28 cellular contexts compared by ENCODE assay signal in the genomic region with DNA sequence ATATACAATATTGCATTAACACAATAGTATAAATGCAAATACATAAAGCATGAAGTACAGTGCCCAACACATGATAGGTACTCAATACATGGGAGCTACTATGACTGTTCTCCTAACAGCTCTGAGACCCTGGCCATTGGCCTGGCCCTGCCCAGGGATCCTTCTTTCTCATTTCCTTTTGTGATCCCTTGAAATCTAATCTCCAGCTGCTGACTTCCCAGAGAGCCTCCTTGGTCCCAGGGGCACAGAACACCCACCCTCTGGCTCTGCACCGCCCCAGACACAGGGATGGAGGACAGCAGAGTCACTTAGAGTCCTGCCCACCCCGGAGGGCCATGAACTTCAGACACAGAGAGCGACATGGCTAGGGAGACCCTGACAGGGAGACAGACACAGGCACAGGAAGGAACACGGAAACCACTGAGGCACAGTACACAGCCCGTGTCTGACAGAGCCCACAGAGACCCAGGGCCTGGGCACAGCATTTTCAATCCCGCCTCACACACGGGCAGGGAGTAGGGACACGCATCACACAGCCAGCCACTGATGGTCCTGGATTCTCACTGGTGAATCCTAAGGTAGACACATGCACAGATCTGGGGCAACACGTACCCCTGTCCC. TPM values are rescaled to one million over a fixed set of nuclear protein-coding genes. Genes with fewer than 3 reads are reported as not detected.
DNase-seq lines count a peak whose midpoint lies in the region; ATAC-seq and TF ChIP-seq lines count a peak whose summit lies in the region.
"Had no signal": no experiment of that assay in that cellular context is flagged by ENCODE, and none has a peak within 500 bp of the region (broad histone marks: within the 10 kb centered on the region; RNA-seq: fewer than 3 reads in every experiment).

No MANE protein-coding gene starts in this region.

- no peaks in the 10 kb centered on the region for H3K9me3 ChIP-seq in CD4-positive, CD25-positive, alpha-beta regulatory T cell (ENCODE audit: control insufficient read depth in 2 of 2, low read length in 2 of 2)
- H3K9me3 ChIP-seq in HEK293 (ENCODE audit: control insufficient read depth, insufficient read depth, low read depth, low read length) (no peaks in the 10 kb centered on the region), osteoblast (ENCODE audit: low read depth, low read length) (no peaks in the 10 kb centered on the region), left ventricle myocardium inferior (replicated peaks) (no peaks in the 10 kb centered on the region)
- H3K9me3 ChIP-seq: A549, SJCRH30 had no signal

- H3K4me1 Mint-ChIP-seq in CD4-positive, CD25-positive, alpha-beta regulatory T cell = no peaks in the 10 kb centered on the region
- H3K4me1 Mint-ChIP-seq: CD8-positive, alpha-beta memory T cell had no signal

- H3K27me3 ChIP-seq in CD4-positive, CD25-positive, alpha-beta regulatory T cell (ENCODE audit: control insufficient read depth, insufficient read depth, low read length) = peaks cover 1% of the 10 kb centered on the region
- peaks cover 14% of the 10 kb centered on the region for H3K27me3 ChIP-seq in osteoblast (ENCODE audit: insufficient read depth, low read length)
- H3K27me3 ChIP-seq in left ventricle myocardium inferior (ENCODE audit: low read depth) = peaks cover 87% of the 10 kb centered on the region
- H3K27me3 ChIP-seq: SJCRH30 had no signal

- H3K27ac ChIP-seq in CD4-positive, CD25-positive, alpha-beta regulatory T cell (ENCODE audit: insufficient read depth, low read length, poor library complexity, severe bottlenecking) = no peak overlapping the region
- H3K27ac ChIP-seq in HEK293 (ENCODE audit: extremely low read depth, low read depth, low read length) (no peak overlapping the region), osteoblast (ENCODE audit: low read depth, low read length) (no peak overlapping the region), caudate nucleus (ENCODE audit: low read depth, low read length) (no peak overlapping the region), left ventricle myocardium inferior (replicated peaks) (no peak overlapping the region)
- H3K27ac ChIP-seq: A549, C4-2B, SJCRH30 had no signal

- H2AFZ ChIP-seq in osteoblast (ENCODE audit: low read length) = no peak overlapping the region

- H3K4me1 ChIP-seq in CD4-positive, CD25-positive, alpha-beta regulatory T cell (ENCODE audit: control insufficient read depth, insufficient read depth, low read length, poor library complexity, severe bottlenecking) = no peaks in the 10 kb centered on the region
- H3K4me1 ChIP-seq in HEK293 (ENCODE audit: control insufficient read depth, insufficient read depth, low read length) (peaks cover 10% of the 10 kb centered on the region), osteoblast (ENCODE audit: insufficient read depth, low read length) (no peaks in the 10 kb centered on the region), left ventricle myocardium inferior (no peaks in the 10 kb centered on the region)
- H3K4me1 ChIP-seq: SJCRH30 had no signal

- no peak overlapping the region for H3K4me3 ChIP-seq in CD4-positive, CD25-positive, alpha-beta regulatory T cell (ENCODE audit: low read depth, low read length)
- no peak overlapping the region for H3K4me3 ChIP-seq in HEK293 (ENCODE audit: low read depth, low read length)
- H3K4me3 ChIP-seq in osteoblast (ENCODE audit: insufficient read depth, low read length) = no peak overlapping the region
- no peak overlapping the region for H3K4me3 ChIP-seq in left ventricle myocardium inferior
- H3K4me3 ChIP-seq: A549, SJCRH30 had no signal

- H3K4me3 Mint-ChIP-seq in CD4-positive, CD25-positive, alpha-beta regulatory T cell = no peak overlapping the region
- H3K4me3 Mint-ChIP-seq: CD8-positive, alpha-beta memory T cell; HFFc6 had no signal

- no peak for DNase-seq in CD4-positive, CD25-positive, alpha-beta regulatory T cell
- DNase-seq in osteoblast (ENCODE audit: insufficient read length, low spot score, missing footprints) (peak; percentile 54), kidney glomerular epithelial cell (lab: John Stamatoyannopoulos, UW) (no peak), sciatic nerve (ENCODE audit: low spot score) (no peak), caudate nucleus (lab: John Stamatoyannopoulos, UW) (no peak), left ventricle myocardium inferior (no peak)
- DNase-seq: AML-193; CD8-positive, alpha-beta memory T cell; DMS153; DND-41; H7; HFFc6; NCI-H1048; NCI-H1417 treated with DMSO at 0.1 percent for 48 hours; NCI-H187; NCI-H2171 treated with DMSO at 0.1 percent for 48 hours; NCI-H524; NCI-H748 treated with DMSO at 0.1 percent for 48 hours; NK-92 treated with Interleukin-12 subunit alpha and Interleukin-12 subunit beta, amount 100 ng/mL, for 24 hours; PC-3 had no signal

- no peak overlapping the region for H3K4me2 ChIP-seq in osteoblast (ENCODE audit: insufficient read depth, low read length)
- H3K4me2 ChIP-seq: A549 had no signal

- no peaks in the 10 kb centered on the region for H4K20me1 ChIP-seq in osteoblast (ENCODE audit: insufficient read depth, low read length)

- H3K36me3 Mint-ChIP-seq in CD4-positive, CD25-positive, alpha-beta regulatory T cell = no peaks in the 10 kb centered on the region
- H3K36me3 Mint-ChIP-seq: CD8-positive, alpha-beta memory T cell had no signal

- no peaks in the 10 kb centered on the region for H3K36me3 ChIP-seq in CD4-positive, CD25-positive, alpha-beta regulatory T cell (ENCODE audit: control insufficient read depth, insufficient read depth, low read length)
- H3K36me3 ChIP-seq in HEK293 (ENCODE audit: control insufficient read depth in 2 of 2, insufficient read depth in 1 of 2, low read length in 2 of 2) (no peaks in the 10 kb centered on the region), osteoblast (ENCODE audit: insufficient read depth, low read length) (no peaks in the 10 kb centered on the region), left ventricle myocardium inferior (no peaks in the 10 kb centered on the region)
- H3K36me3 ChIP-seq: SJCRH30 had no signal

- H3K9me3 Mint-ChIP-seq in CD4-positive, CD25-positive, alpha-beta regulatory T cell = no peaks in the 10 kb centered on the region
- H3K9me3 Mint-ChIP-seq: CD8-positive, alpha-beta memory T cell; HFFc6 had no signal

- POLR2A ChIA-PET in HEK293 (lab: Yijun Ruan, JAX) = interaction anchor here (0.7 kb wide), 2 partner anchors 102 to 104 kb away, joined by 3 read pairs; no protein-coding TSS in a partner anchor

- peaks cover 19% of the 10 kb centered on the region for H3K27me3 Mint-ChIP-seq in CD4-positive, CD25-positive, alpha-beta regulatory T cell

- H3K79me2 ChIP-seq in osteoblast (ENCODE audit: insufficient read depth, low read length) = no peaks in the 10 kb centered on the region

- intact Hi-C loops in sciatic nerve (cut with DNase I) = no loop called here
- intact Hi-C loops in left ventricle myocardium inferior (cut with micrococcal nuclease) = no loop called here

- H3K27ac Mint-ChIP-seq in CD4-positive, CD25-positive, alpha-beta regulatory T cell = peak overlapping the region in 2 of 3 donors; percentile 5 to 46
- H3K27ac Mint-ChIP-seq: HFFc6 had no signal

- CTCF ChIA-PET in HEK293 (lab: Yijun Ruan, JAX) = interaction anchor here (0.6 to 4.0 kb wide), 3 partner anchors 21 to 687 kb away, joined by 3 to 24 read pairs (median 4); no protein-coding TSS in a partner anchor

- ATAC-seq in CD4-positive, CD25-positive, alpha-beta regulatory T cell (ENCODE audit: low read depth in 2 of 2) = no peak
- peak; percentile 1 for ATAC-seq in esophagus mucosa
- ATAC-seq in sciatic nerve = no peak
- ATAC-seq: A549, PC-3, Right ventricle myocardium inferior, SK-N-SH treated with all-trans-retinoic acid at 6 μM for 48 hours had no signal

- TF ChIP-seq CTCF in HEK293 (tag by site-specific recombination; IDR thresholded peaks at IDR 0.05) (no peak), osteoblast (IDR thresholded peaks at IDR 0.05; ENCODE audit: extremely low read depth, low read depth, low read length) (no peak), left ventricle myocardium inferior (IDR thresholded peaks at IDR 0.05; ENCODE audit: borderline replicate concordance) (no peak)

TF ChIP-seq in HEK293, 187 proteins besides CTCF, POLR2A, EP300 and RAD21 (continues in another document):
- TF ChIP-seq ZNF560 (tag by site-specific recombination; IDR thresholded peaks at IDR 0.05; ENCODE audit: borderline replicate concordance) = no peak

RNA-seq across cellular contexts. Expression of gene SYCN, which starts 4.2 kb away (rescaled TPM):
- total RNA-seq in CD4-positive, CD25-positive, alpha-beta regulatory T cell = not detected
- polyA plus RNA-seq in CD4-positive, CD25-positive, alpha-beta regulatory T cell = not detected
- total RNA-seq in esophagus mucosa (not detected), osteoblast (not detected in 2 replicates), sciatic nerve (not detected), left ventricle myocardium inferior (not detected)
- total RNA-seq: CD8-positive, alpha-beta memory T cell; H7; HFFc6; PC-3; Right ventricle myocardium inferior; RPMI7951; SJCRH30 had no signal
- polyA plus RNA-seq: A549; CD8-positive, alpha-beta memory T cell had no signal

RNA-seq across cellular contexts. Expression of gene NCCRP1, which starts 11.5 kb away (rescaled TPM):
- not detected for total RNA-seq in CD4-positive, CD25-positive, alpha-beta regulatory T cell
- polyA plus RNA-seq in CD4-positive, CD25-positive, alpha-beta regulatory T cell = not detected
- total RNA-seq in esophagus mucosa = 298 TPM
- not detected in 2 replicates for total RNA-seq in osteoblast
- total RNA-seq in sciatic nerve = not detected
- not detected for total RNA-seq in left ventricle myocardium inferior
- total RNA-seq: CD8-positive, alpha-beta memory T cell; H7; HFFc6; Right ventricle myocardium inferior had no signal
- polyA plus RNA-seq: CD8-positive, alpha-beta memory T cell had no signal

RNA-seq across cellular contexts. Expression of gene IFNL3, which starts 36.5 kb away (rescaled TPM):
- total RNA-seq in CD4-positive, CD25-positive, alpha-beta regulatory T cell = not detected
- polyA plus RNA-seq in CD4-positive, CD25-positive, alpha-beta regulatory T cell = not detected
- total RNA-seq in esophagus mucosa (not detected), osteoblast (not detected in 2 replicates), sciatic nerve (not detected), left ventricle myocardium inferior (not detected)
- total RNA-seq: CD8-positive, alpha-beta memory T cell; H7; HFFc6; PC-3; Right ventricle myocardium inferior; RPMI7951; SJCRH30 had no signal
- polyA plus RNA-seq: A549; CD8-positive, alpha-beta memory T cell had no signal

RNA-seq across cellular contexts. Expression of gene IFNL4, which starts 40.4 kb away (rescaled TPM):
- total RNA-seq in CD4-positive, CD25-positive, alpha-beta regulatory T cell = not detected
- not detected for polyA plus RNA-seq in CD4-positive, CD25-positive, alpha-beta regulatory T cell
- total RNA-seq in esophagus mucosa = not detected
- not detected in 2 replicates for total RNA-seq in osteoblast
- total RNA-seq in sciatic nerve = not detected
- not detected for total RNA-seq in left ventricle myocardium inferior
- total RNA-seq: H7, HFFc6, PC-3, Right ventricle myocardium inferior, RPMI7951, SJCRH30 had no signal
- polyA plus RNA-seq: A549; CD8-positive, alpha-beta memory T cell had no signal

RNA-seq across cellular contexts. Expression of gene IFNL2, which starts 59.9 kb away (rescaled TPM):
- total RNA-seq in CD4-positive, CD25-positive, alpha-beta regulatory T cell = not detected
- polyA plus RNA-seq in CD4-positive, CD25-positive, alpha-beta regulatory T cell = not detected
- not detected for total RNA-seq in esophagus mucosa
- total RNA-seq in osteoblast = not detected in 2 replicates
- total RNA-seq in sciatic nerve = not detected
- not detected for total RNA-seq in left ventricle myocardium inferior
- total RNA-seq: CD8-positive, alpha-beta memory T cell; H7; HFFc6; PC-3; Right ventricle myocardium inferior; RPMI7951; SJCRH30 had no signal
- polyA plus RNA-seq: A549; CD8-positive, alpha-beta memory T cell had no signal

Comparison
In these comparisons a context has a peak if more than half of its experiments do, and no peak if none do; other contexts are left out.
1. RNA of gene NCCRP1, which starts 11.5 kb away (total RNA-seq): 298 TPM in esophagus mucosa (single experiment); not detected in sciatic nerve (single experiment), not detected in CD4-positive, CD25-positive, alpha-beta regulatory T cell (single experiment), not detected in osteoblast and not detected in left ventricle myocardium inferior (single experiment); every median in the first group is over 100 times any median in the second.